In the genomic region with DNA sequence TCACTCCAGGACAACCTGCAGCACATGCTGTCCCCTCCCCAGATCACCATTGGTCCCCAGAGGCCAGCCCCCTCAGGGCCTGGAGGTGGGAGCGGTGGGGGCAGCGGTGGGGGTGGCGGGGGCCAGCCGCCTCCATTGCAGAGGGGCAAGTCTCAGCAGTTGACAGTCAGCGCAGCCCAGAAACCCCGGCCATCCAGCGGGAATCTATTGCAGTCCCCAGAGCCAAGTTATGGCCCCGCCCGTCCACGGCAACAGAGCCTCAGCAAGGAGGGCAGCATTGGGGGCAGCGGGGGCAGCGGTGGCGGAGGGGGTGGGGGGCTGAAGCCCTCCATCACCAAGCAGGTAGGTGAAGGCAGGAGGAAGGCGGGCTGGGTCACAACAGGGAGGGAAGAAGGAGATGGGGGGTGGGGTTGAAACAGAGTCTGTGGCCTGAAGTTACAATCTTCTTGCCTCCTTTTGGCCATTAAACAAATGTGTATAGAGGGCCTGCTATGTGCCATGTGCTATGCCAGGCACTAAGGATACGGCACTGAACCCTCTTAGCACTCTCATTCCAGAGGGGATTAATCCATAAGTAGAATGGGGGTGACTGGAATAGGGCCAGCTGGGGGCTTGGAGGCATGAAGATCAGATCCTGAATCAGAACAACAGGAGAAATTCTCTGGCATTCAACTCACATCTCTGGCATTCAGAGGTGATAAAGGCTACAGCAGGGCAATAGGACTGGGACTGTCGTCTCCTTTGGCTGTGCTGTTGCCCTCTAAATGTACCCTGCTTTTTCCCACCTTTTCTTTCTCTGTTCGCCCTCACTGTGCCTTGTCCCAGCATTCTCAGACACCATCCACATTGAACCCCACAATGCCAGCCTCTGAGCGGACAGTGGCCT, we compare ENCODE assay signal across 19 cellular contexts.
"Had no signal": no experiment of that assay in that cellular context is flagged by ENCODE, and none has a peak within 500 bp of the region (broad histone marks: within the 10 kb centered on the region; RNA-seq: fewer than 3 reads in every experiment).

No MANE protein-coding gene starts in this region.

- H3K27me3 ChIP-seq: heart right ventricle, testis, vagina had no signal

- H3K4me1 ChIP-seq: psoas muscle, testis, vagina had no signal

- H3K27ac Mint-ChIP-seq: activated naive CD8-positive, alpha-beta T cell treated with anti-CD3 and anti-CD28 coated beads, Interleukin-2, amount 10 ng/mL, durations not matched to agents 7 days and 5 days had no signal

- H3K9me3 ChIP-seq: heart right ventricle, psoas muscle, testis, vagina had no signal

- H3K27me3 Mint-ChIP-seq: activated naive CD8-positive, alpha-beta T cell treated with anti-CD3 and anti-CD28 coated beads, Interleukin-2, amount 10 ng/mL, durations not matched to agents 7 days and 5 days; naive B cell had no signal

- H3K4me1 Mint-ChIP-seq: neural crest cell had no signal

- DNase-seq: activated CD8-positive, alpha-beta memory T cell treated with anti-CD3 and anti-CD28 coated beads, Interleukin-2, amount 50 U/mL, for 48 hours; activated naive CD4-positive, alpha-beta T cell treated with Interleukin-2 at 50 U/mL for 16 hours; activated naive CD8-positive, alpha-beta T cell treated with anti-CD3 and anti-CD28 coated beads, Interleukin-2, amount 10 ng/mL, durations not matched to agents 7 days and 5 days; activated T-cell treated with anti-CD3 and anti-CD28 coated beads, Interleukin-2, amount 50 U/mL, for 4 hours; amniotic stem cell; erythroblast; foreskin fibroblast; heart right ventricle; islet precursor cell; left colon; naive B cell; psoas muscle; right cardiac atrium; testis; trophoblast cell; WERI-Rb-1 had no signal

- H3K9me3 Mint-ChIP-seq: activated naive CD8-positive, alpha-beta T cell treated with anti-CD3 and anti-CD28 coated beads, Interleukin-2, amount 10 ng/mL, durations not matched to agents 7 days and 5 days; activated T-cell treated with anti-CD3 and anti-CD28 coated beads, Interleukin-2, amount 50 U/mL, for 4 hours; naive B cell; neural crest cell had no signal

- H3K27ac ChIP-seq: psoas muscle, testis, vagina, WERI-Rb-1 had no signal

- H3K4me3 Mint-ChIP-seq: activated naive CD8-positive, alpha-beta T cell treated with anti-CD3 and anti-CD28 coated beads, Interleukin-2, amount 10 ng/mL, durations not matched to agents 7 days and 5 days; activated T-cell treated with anti-CD3 and anti-CD28 coated beads, Interleukin-2, amount 50 U/mL, for 4 hours; naive B cell had no signal

- H3K4me3 ChIP-seq: heart right ventricle, lung, psoas muscle, testis, vagina had no signal

- ATAC-seq: activated T-cell treated with anti-CD3 and anti-CD28 coated beads, Interleukin-2, amount 50 U/mL, for 4 hours; left colon; psoas muscle; right cardiac atrium had no signal
